Comparison of ENCODE assay signal across 16 cellular contexts in the genomic region with DNA sequence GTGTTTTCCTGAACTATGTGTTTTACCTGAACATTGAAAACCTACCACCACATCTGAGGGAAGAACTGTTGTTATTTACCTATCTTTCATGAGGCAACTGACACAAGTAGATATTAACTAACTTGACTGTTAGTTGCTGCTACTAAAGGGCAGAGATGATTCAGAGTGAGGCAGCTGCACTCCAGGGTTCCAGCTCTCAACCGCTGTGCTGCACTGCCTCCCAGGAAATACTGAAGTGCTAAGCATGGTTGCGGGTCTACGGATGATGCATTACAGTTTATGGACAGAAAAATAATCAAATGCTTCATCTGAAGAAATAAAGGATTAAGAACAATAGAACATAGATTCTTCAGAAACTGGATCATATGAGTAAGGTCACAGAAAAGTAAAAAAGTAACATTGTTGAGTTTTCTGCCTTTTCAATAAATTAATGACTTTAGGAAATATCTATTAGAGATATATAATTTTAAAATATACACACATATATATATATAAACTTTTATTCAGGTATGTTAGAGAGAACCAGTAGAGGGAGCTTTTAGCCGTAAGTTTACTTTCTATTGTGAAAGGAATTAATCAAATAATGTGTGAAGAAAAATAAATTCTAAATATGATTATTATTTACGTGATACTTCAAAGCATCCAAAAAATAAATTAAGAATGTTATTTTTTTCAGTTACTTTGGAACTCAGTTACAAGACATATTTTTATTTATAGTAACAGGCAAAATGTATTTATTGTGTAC.
DNase-seq lines count a peak whose midpoint lies in the region; ATAC-seq, FAIRE-seq and TF ChIP-seq lines count a peak whose summit lies in the region.
"Had no signal": no experiment of that assay in that cellular context is flagged by ENCODE, and none has a peak within 500 bp of the region (broad histone marks: within the 10 kb centered on the region; RNA-seq: fewer than 3 reads in every experiment).

No MANE protein-coding gene starts in this region.

- 0 out of 2 replicates have a peak, but pooled peaks have one; percentile 12 for TF ChIP-seq RAD21 in Ishikawa (IDR thresholded peaks at IDR 0.05; ENCODE audit: low read depth)

- CTCF ChIA-PET in A673 (lab: Charles Lee), result no interaction called here

- H3K9me3 ChIP-seq in A673 (ENCODE audit: low read depth, low read length, poor library complexity, severe bottlenecking) (peaks cover 8% of the 10 kb centered on the region), RWPE2 (ENCODE audit: severe bottlenecking) (peaks cover 3% of the 10 kb centered on the region), esophagus muscularis mucosa (peaks cover 0 to 20% (median 13%) of the 10 kb centered on the region in 4 donors)
- H3K9me3 ChIP-seq: thyroid gland had no signal

- H3K4me3 ChIP-seq in A673 (ENCODE audit: low read depth, low read length, poor library complexity, severe bottlenecking) (no peak overlapping the region), RWPE2 (ENCODE audit: severe bottlenecking) (no peak overlapping the region), esophagus muscularis mucosa (no peak overlapping the region)
- H3K4me3 ChIP-seq: thyroid gland had no signal

- FAIRE-seq in frontal cortex (lab: Jason Lieb, UNC), result peak; percentile 90

- H3K4me1 ChIP-seq in A673 (ENCODE audit: insufficient read depth, low read length, poor library complexity, severe bottlenecking) (no peaks in the 10 kb centered on the region), RWPE2 (ENCODE audit: insufficient read depth, poor library complexity, severe bottlenecking) (no peaks in the 10 kb centered on the region), esophagus muscularis mucosa (no peaks in the 10 kb centered on the region)
- H3K4me1 ChIP-seq: thyroid gland had no signal

- 69% methylated on average over 5 of the region's 5 CpGs for WGBS in esophagus muscularis mucosa

- DNase-seq in A673 (ENCODE audit: low spot score) (peak; percentile 37), RWPE2 (ENCODE audit: low spot score) (no peak), frontal cortex (ENCODE audit: low spot score in 2 of 2) (no peak), nucleus accumbens (lab: John Stamatoyannopoulos, UW) (no peak), esophagus muscularis mucosa (ENCODE audit: extremely low spot score) (no peak)
- DNase-seq: activated CD4-positive, alpha-beta T cell treated with anti-CD3 and anti-CD28 coated beads for 4 hours; activated T-cell treated with anti-CD3 and anti-CD28 coated beads, Interleukin-2, amount 50 U/mL, for 72 hours; DMS153; effector memory CD4-positive, alpha-beta T cell; NCI-H2107; stimulated activated CD4-positive, alpha-beta T cell treated with anti-CD3 and anti-CD28 coated beads, Interleukin-2, amount 100 ng/mL, for 24 hours; stimulated activated CD8-positive, alpha-beta memory T cell treated with anti-CD3 and anti-CD28 coated beads, Interleukin-4, amount 100 ng/mL, for 48 hours; thyroid gland had no signal

- no peak for ATAC-seq in RWPE2 (ENCODE audit: low read depth)
- no peak for ATAC-seq in GM18502 (IDR thresholded peaks at IDR 0.05; ENCODE audit: poor library complexity, unreplicated experiment)
- no peak for ATAC-seq in GM18517 (IDR thresholded peaks at IDR 0.05; ENCODE audit: unreplicated experiment)
- ATAC-seq: activated T-cell treated with anti-CD3 and anti-CD28 coated beads, Interleukin-2, amount 50 U/mL, for 72 hours had no signal

- no peak for TF ChIP-seq POLR2A in esophagus muscularis mucosa (IDR thresholded peaks at IDR 0.05; ENCODE audit: low read depth)

- TF ChIP-seq EP300 in Ishikawa (IDR thresholded peaks at IDR 0.05; ENCODE audit: borderline replicate concordance) (no peak), esophagus muscularis mucosa (IDR thresholded peaks at IDR 0.05) (no peak)

- intact Hi-C loops in A673 (cut with micrococcal nuclease; ENCODE audit: unreplicated experiment) (loop anchor here (10.0 kb wide), 1 partner anchor 508 kb away; no protein-coding TSS in a partner anchor), esophagus muscularis mucosa (cut with DNase I) (no loop called here)

- no TSS peak for BruUV-seq in A673 (replicated peaks; lab: Mats Ljungman, UMichigan)

- no peak overlapping the region for H3K27ac ChIP-seq in A673 (ENCODE audit: low read depth, low read length, poor library complexity, severe bottlenecking)
- no peak overlapping the region for H3K27ac ChIP-seq in RWPE2 (ENCODE audit: poor library complexity, severe bottlenecking)
- H3K27ac ChIP-seq in esophagus muscularis mucosa (replicated peaks in 1 of 4), result no peak overlapping the region
- H3K27ac ChIP-seq: thyroid gland had no signal

- H3K27me3 ChIP-seq in A673 (replicated peaks; ENCODE audit: insufficient read depth, low read depth, low read length, poor library complexity), result no peaks in the 10 kb centered on the region
- H3K27me3 ChIP-seq in RWPE2 (ENCODE audit: insufficient read depth, poor library complexity, severe bottlenecking), result no peaks in the 10 kb centered on the region
- no peaks in the 10 kb centered on the region for H3K27me3 ChIP-seq in esophagus muscularis mucosa
- H3K27me3 ChIP-seq: thyroid gland had no signal

- POLR2A ChIA-PET in A673 (lab: Charles Lee; ENCODE audit: low non-redundant PET), result no interaction called here

- no peaks in the 10 kb centered on the region for H3K36me3 ChIP-seq in A673 (ENCODE audit: insufficient read depth, low read length, poor library complexity, severe bottlenecking)
- H3K36me3 ChIP-seq in RWPE2 (ENCODE audit: low read depth), result no peaks in the 10 kb centered on the region
- H3K36me3 ChIP-seq in esophagus muscularis mucosa, result no peaks in the 10 kb centered on the region
- H3K36me3 ChIP-seq: thyroid gland had no signal

- TF ChIP-seq CTCF in A673 (conservative IDR thresholded peaks at IDR 0.05; ENCODE audit: low read depth, low read length), result peak; percentile 2; the same call in 1 of the 2 replicates
- peak; percentile 38 for TF ChIP-seq CTCF in RWPE2 (IDR thresholded peaks at IDR 0.05; ENCODE audit: poor library complexity, severe bottlenecking)
- no peak for TF ChIP-seq CTCF in esophagus muscularis mucosa (IDR thresholded peaks at IDR 0.05)

TF ChIP-seq in Ishikawa, 13 proteins besides CTCF, POLR2A, EP300 and RAD21:
- TF ChIP-seq TAF1 (IDR thresholded peaks at IDR 0.05; ENCODE audit: low read depth) (no peak), YY1 (IDR thresholded peaks at IDR 0.05; ENCODE audit: low read depth) (no peak), EGR1 (IDR thresholded peaks at IDR 0.05) (no peak), NFIC (IDR thresholded peaks at IDR 0.05) (no peak), ZBTB7A (IDR thresholded peaks at IDR 0.05; ENCODE audit: low read depth) (no peak), TCF12 (IDR thresholded peaks at IDR 0.05; ENCODE audit: low read depth) (no peak), TEAD4 (IDR thresholded peaks at IDR 0.05) (no peak), FOXM1 (IDR thresholded peaks at IDR 0.05; ENCODE audit: borderline replicate concordance, low read depth) (no peak), CREB1 (IDR thresholded peaks at IDR 0.05; ENCODE audit: low read depth) (no peak)
- TF ChIP-seq, protein P1, sequence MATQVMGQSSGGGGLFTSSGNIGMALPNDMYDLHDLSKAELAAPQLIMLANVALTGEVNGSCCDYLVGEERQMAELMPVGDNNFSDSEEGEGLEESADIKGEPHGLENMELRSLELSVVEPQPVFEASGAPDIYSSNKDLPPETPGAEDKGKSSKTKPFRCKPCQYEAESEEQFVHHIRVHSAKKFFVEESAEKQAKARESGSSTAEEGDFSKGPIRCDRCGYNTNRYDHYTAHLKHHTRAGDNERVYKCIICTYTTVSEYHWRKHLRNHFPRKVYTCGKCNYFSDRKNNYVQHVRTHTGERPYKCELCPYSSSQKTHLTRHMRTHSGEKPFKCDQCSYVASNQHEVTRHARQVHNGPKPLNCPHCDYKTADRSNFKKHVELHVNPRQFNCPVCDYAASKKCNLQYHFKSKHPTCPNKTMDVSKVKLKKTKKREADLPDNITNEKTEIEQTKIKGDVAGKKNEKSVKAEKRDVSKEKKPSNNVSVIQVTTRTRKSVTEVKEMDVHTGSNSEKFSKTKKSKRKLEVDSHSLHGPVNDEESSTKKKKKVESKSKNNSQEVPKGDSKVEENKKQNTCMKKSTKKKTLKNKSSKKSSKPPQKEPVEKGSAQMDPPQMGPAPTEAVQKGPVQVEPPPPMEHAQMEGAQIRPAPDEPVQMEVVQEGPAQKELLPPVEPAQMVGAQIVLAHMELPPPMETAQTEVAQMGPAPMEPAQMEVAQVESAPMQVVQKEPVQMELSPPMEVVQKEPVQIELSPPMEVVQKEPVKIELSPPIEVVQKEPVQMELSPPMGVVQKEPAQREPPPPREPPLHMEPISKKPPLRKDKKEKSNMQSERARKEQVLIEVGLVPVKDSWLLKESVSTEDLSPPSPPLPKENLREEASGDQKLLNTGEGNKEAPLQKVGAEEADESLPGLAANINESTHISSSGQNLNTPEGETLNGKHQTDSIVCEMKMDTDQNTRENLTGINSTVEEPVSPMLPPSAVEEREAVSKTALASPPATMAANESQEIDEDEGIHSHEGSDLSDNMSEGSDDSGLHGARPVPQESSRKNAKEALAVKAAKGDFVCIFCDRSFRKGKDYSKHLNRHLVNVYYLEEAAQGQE (IDR thresholded peaks at IDR 0.05; ENCODE audit: low read depth), result no peak
- TF ChIP-seq, protein P2, sequence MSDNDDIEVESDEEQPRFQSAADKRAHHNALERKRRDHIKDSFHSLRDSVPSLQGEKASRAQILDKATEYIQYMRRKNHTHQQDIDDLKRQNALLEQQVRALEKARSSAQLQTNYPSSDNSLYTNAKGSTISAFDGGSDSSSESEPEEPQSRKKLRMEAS (IDR thresholded peaks at IDR 0.05), result no peak
- TF ChIP-seq, protein P3, sequence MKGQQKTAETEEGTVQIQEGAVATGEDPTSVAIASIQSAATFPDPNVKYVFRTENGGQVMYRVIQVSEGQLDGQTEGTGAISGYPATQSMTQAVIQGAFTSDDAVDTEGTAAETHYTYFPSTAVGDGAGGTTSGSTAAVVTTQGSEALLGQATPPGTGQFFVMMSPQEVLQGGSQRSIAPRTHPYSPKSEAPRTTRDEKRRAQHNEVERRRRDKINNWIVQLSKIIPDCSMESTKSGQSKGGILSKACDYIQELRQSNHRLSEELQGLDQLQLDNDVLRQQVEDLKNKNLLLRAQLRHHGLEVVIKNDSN (IDR thresholded peaks at IDR 0.05), result no peak

Comparison
In these comparisons a context has a peak if more than half of its experiments do, and no peak if none do; other contexts are left out.
1. CTCF ChIP-seq: peak in A673 (single experiment) and RWPE2 (single experiment); none in esophagus muscularis mucosa (0 of 3).